Comparison of ENCODE assay signal across 15 cellular contexts in genomic region chr7:80858141-80858903, GRCh38.
A peak's percentile ranks its signal among the peaks of the same experiment; 100 is the strongest.
DNase-seq lines count a peak whose midpoint lies in the region; ATAC-seq, FAIRE-seq and TF ChIP-seq lines count a peak whose summit lies in the region.
"Had no signal": no experiment of that assay in that cellular context is flagged by ENCODE, and none has a peak within 500 bp of the region (broad histone marks: within the 10 kb centered on the region; RNA-seq: fewer than 3 reads in every experiment).

No MANE protein-coding gene starts in this region.

- TF ChIP-seq CTCF in PC-3 (conservative IDR thresholded peaks at IDR 0.05; ENCODE audit: low read depth, low read length) (no peak), uterus (IDR thresholded peaks at IDR 0.05) (no peak), A673 (conservative IDR thresholded peaks at IDR 0.05; ENCODE audit: low read depth, low read length) (no peak)

- H3K9ac ChIP-seq in PC-3 (ENCODE audit: low read length) = no peak overlapping the region

- H2AFZ ChIP-seq in PC-3 (ENCODE audit: low read length) = no peak overlapping the region

- H3K9me3 ChIP-seq in PC-3 (ENCODE audit: low read length) (no peaks in the 10 kb centered on the region), uterus (no peaks in the 10 kb centered on the region), A673 (ENCODE audit: low read depth, low read length, poor library complexity, severe bottlenecking) (no peaks in the 10 kb centered on the region)

- CTCF ChIA-PET in PC-3 (lab: Charles Lee) = no interaction called here
- CTCF ChIA-PET in HEK293T (lab: Yijun Ruan, JAX) = no interaction called here
- CTCF ChIA-PET in A673 (lab: Charles Lee) = no interaction called here

- H3K4me1 ChIP-seq in PC-3 (ENCODE audit: insufficient read depth, low read length) (peaks cover 14% of the 10 kb centered on the region), uterus (no peaks in the 10 kb centered on the region), A673 (ENCODE audit: insufficient read depth, low read length, poor library complexity, severe bottlenecking) (no peaks in the 10 kb centered on the region)

- DNase-seq in Right ventricle myocardium inferior (ENCODE audit: missing footprints) = no peak
- DNase-seq in cardiac septum (ENCODE audit: low spot score) = no peak
- peak; percentile 35 for DNase-seq in PC-3
- DNase-seq in frontal cortex (ENCODE audit: low spot score in 2 of 2) = no peak
- DNase-seq in uterus = no peak
- DNase-seq in HEK293T (ENCODE audit: extremely low spot score) = no peak
- no peak for DNase-seq in NCI-H2171 (lab: John Stamatoyannopoulos, UW)
- no peak for DNase-seq in A673 (ENCODE audit: low spot score)
- DNase-seq: activated naive CD8-positive, alpha-beta T cell treated with anti-CD3 and anti-CD28 coated beads, Interleukin-2, amount 10 ng/mL, durations not matched to agents 7 days and 5 days; AML-193; H9; midbrain; NCI-H82 had no signal

- TF ChIP-seq POLR2A in uterus (IDR thresholded peaks at IDR 0.05) = no peak

- peaks cover 52% of the 10 kb centered on the region for H3K79me2 ChIP-seq in PC-3 (ENCODE audit: low read length)

- H3K4me2 ChIP-seq in PC-3 (ENCODE audit: low read length) = 0 out of 2 replicates have a peak overlapping the region, but pooled peaks have one; percentile 7

- no peak overlapping the region for H3K4me3 ChIP-seq in PC-3 (ENCODE audit: low read length)
- H3K4me3 ChIP-seq in uterus = no peak overlapping the region
- no peak overlapping the region for H3K4me3 ChIP-seq in A673 (ENCODE audit: low read depth, low read length, poor library complexity, severe bottlenecking)

- FAIRE-seq in frontal cortex (lab: Jason Lieb, UNC) = peak; percentile 3

- BruUV-seq in PC-3 (replicated peaks; lab: Mats Ljungman, UMichigan) (no TSS peak), A673 (replicated peaks; lab: Mats Ljungman, UMichigan) (no TSS peak)

- no peaks in the 10 kb centered on the region for H4K20me1 ChIP-seq in PC-3 (ENCODE audit: low read length)

- intact Hi-C loops in Right ventricle myocardium inferior (cut with DNase I) (no loop called here), cardiac septum (cut with DNase I) (no loop called here), PC-3 (cut with micrococcal nuclease) (no loop called here), uterus (cut with DNase I; ENCODE audit: low total_unique reads) (no loop called here), A673 (cut with micrococcal nuclease; ENCODE audit: unreplicated experiment) (no loop called here)

- POLR2A ChIA-PET in PC-3 (lab: Charles Lee; ENCODE audit: unreplicated experiment) = interaction anchor here (0.5 kb wide), 1 partner anchor 51 kb away, joined by 5 read pairs; no protein-coding TSS in a partner anchor
- POLR2A ChIA-PET in HEK293T (lab: Yijun Ruan, JAX) = no interaction called here
- POLR2A ChIA-PET in A673 (lab: Charles Lee; ENCODE audit: low non-redundant PET) = no interaction called here

- H3F3A ChIP-seq in PC-3 (ENCODE audit: low read length, unreplicated experiment) = no peaks in the 10 kb centered on the region

- no peaks in the 10 kb centered on the region for H3K9me2 ChIP-seq in PC-3 (replicated peaks; ENCODE audit: low read length)

- H3K27ac ChIP-seq in PC-3 (ENCODE audit: low read length) (peak overlapping the region; percentile 27; the same call in 1 of the 2 replicates), uterus (peak overlapping the region; percentile 72 to 86), A673 (ENCODE audit: low read depth, low read length, poor library complexity, severe bottlenecking) (no peak overlapping the region)

- peak; percentile 37 for ATAC-seq in Right ventricle myocardium inferior
- peak; percentile 92 for ATAC-seq in PC-3
- ATAC-seq: activated CD4-positive, CD25-positive, alpha-beta regulatory T cell treated with anti-CD3 and anti-CD28 coated beads, Interleukin-2, amount 50 U/mL, for 24 hours; esophagus mucosa had no signal

- H3K36me3 ChIP-seq in PC-3 (ENCODE audit: low read depth, low read length) (no peaks in the 10 kb centered on the region), uterus (no peaks in the 10 kb centered on the region), A673 (ENCODE audit: insufficient read depth, low read length, poor library complexity, severe bottlenecking) (no peaks in the 10 kb centered on the region)

- H3K27me3 ChIP-seq in PC-3 (ENCODE audit: low read length) = no peaks in the 10 kb centered on the region
- H3K27me3 ChIP-seq in uterus = no peaks in the 10 kb centered on the region
- no peaks in the 10 kb centered on the region for H3K27me3 ChIP-seq in A673 (replicated peaks; ENCODE audit: insufficient read depth, low read depth, low read length, poor library complexity)

TF ChIP-seq in HEK293T, 16 proteins besides CTCF, POLR2A, EP300 and RAD21:
- TF ChIP-seq ARNT (IDR thresholded peaks at IDR 0.05) (no peak), ELF4 (IDR thresholded peaks at IDR 0.05) (no peak), NFRKB (IDR thresholded peaks at IDR 0.05) (no peak), BHLHE40 (IDR thresholded peaks at IDR 0.05; ENCODE audit: borderline replicate concordance) (no peak), TARDBP (IDR thresholded peaks at IDR 0.05) (no peak), HDGF (IDR thresholded peaks at IDR 0.05; ENCODE audit: borderline replicate concordance) (no peak), FOXA1 (IDR thresholded peaks at IDR 0.05) (no peak), SUZ12 (IDR thresholded peaks at IDR 0.05) (no peak)
